Comparison of ENCODE assay signal across 12 cellular contexts in the genomic region with DNA sequence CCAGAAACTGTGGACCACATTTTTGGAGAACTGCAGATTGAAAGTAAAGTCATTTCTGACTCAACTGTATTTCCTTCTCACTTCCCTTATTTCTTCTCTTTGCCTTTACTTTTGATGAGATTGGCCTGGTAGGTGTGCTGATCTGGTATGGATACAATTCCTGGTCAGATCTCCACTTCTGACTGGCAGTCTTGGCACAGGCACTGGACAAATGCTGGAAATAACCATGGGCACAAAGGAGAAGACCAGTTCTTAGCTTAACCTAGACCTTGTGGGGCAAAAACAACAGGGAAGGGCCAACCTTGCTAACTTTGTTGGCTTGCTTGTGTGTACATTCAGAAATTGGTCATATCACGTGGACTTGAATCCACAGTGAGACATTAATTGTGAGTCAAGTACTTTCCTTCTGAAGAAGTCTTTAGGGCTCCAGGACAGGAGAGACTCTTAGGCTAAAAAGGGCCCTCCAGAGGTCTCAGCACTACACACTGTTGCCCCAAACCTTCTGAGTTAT.
DNase-seq lines count a peak whose midpoint lies in the region; ATAC-seq and TF ChIP-seq lines count a peak whose summit lies in the region.
"Had no signal": no experiment of that assay in that cellular context is flagged by ENCODE, and none has a peak within 500 bp of the region (broad histone marks: within the 10 kb centered on the region; RNA-seq: fewer than 3 reads in every experiment).

No MANE protein-coding gene starts in this region.

- H3K9ac ChIP-seq in IMR-90 (ENCODE audit: low read depth, low read length) (no peak overlapping the region), trophoblast cell (ENCODE audit: low read length) (no peak overlapping the region)

- peaks cover 10% of the 10 kb centered on the region for H3K4me1 ChIP-seq in IMR-90 (ENCODE audit: control insufficient read depth, insufficient read depth, low read length)
- H3K4me1 ChIP-seq in trophoblast cell (ENCODE audit: control insufficient read depth in 1 of 2, insufficient read depth in 2 of 2, low read length in 2 of 2), result peaks cover 13 to 26% of the 10 kb centered on the region in 2 experiments

- no peak overlapping the region; the same call in 1 of the 2 replicates for H3K18ac ChIP-seq in IMR-90 (ENCODE audit: low read depth, low read length)
- H3K18ac ChIP-seq in trophoblast cell (ENCODE audit: low read length), result peak overlapping the region; percentile 29

- CTCF ChIA-PET in IMR-90 (lab: Yijun Ruan, JAX), result no interaction called here

- no peaks in the 10 kb centered on the region for H3K9me3 ChIP-seq in IMR-90 (ENCODE audit: control insufficient read depth, insufficient read depth, low read length)
- no peaks in the 10 kb centered on the region for H3K9me3 ChIP-seq in trophoblast cell (ENCODE audit: insufficient read depth, low read depth, low read length)
- H3K9me3 ChIP-seq: ascending aorta, heart left ventricle had no signal

- H3K4me2 ChIP-seq in IMR-90 (ENCODE audit: low read depth, low read length) (no peak overlapping the region), trophoblast cell (ENCODE audit: low read length) (no peak overlapping the region)

- POLR2A ChIA-PET in IMR-90 (lab: Charles Lee; ENCODE audit: unreplicated experiment), result no interaction called here

- H2AK5ac ChIP-seq in IMR-90 (ENCODE audit: low read depth, low read length), result peak overlapping the region; percentile 23; the same call in 1 of the 2 replicates
- no peak overlapping the region for H2AK5ac ChIP-seq in trophoblast cell (ENCODE audit: low read length)

- no peak for TF ChIP-seq POLR2A in IMR-90 (IDR thresholded peaks at IDR 0.05; ENCODE audit: low read depth, low read length)

- H3K79me2 ChIP-seq in trophoblast cell (ENCODE audit: control insufficient read depth, insufficient read depth, low read length, poor library complexity), result peaks cover 17% of the 10 kb centered on the region

- H4K91ac ChIP-seq in IMR-90 (ENCODE audit: insufficient read depth, low read depth, low read length) (no peak overlapping the region), trophoblast cell (ENCODE audit: low read depth, low read length) (no peak overlapping the region)

- dilution Hi-C loops in IMR-90 (cut with HindIII; ENCODE audit: low sequenced_read_pairs, unreplicated experiment), result no loop called here

- H3K4ac ChIP-seq in IMR-90 (ENCODE audit: low read depth, low read length) (peak overlapping the region; percentile 45), trophoblast cell (ENCODE audit: low read depth, low read length) (peak overlapping the region; percentile 3)

- peak overlapping the region; percentile 94 for H3K23ac ChIP-seq in IMR-90 (ENCODE audit: low read depth, low read length)
- no peak overlapping the region for H3K23ac ChIP-seq in trophoblast cell (ENCODE audit: low read length)

- in situ Hi-C loops in GM13977 (cut with MboI; ENCODE audit: low pct_unique_long_range_greater_than_20kb, low sequenced_read_pairs, unreplicated experiment), result no loop called here
- in situ Hi-C loops in IMR-90 (cut with MboI; ENCODE audit: low sequenced_read_pairs), result no loop called here
- in situ Hi-C loops in KBM-7 (cut with MboI; ENCODE audit: low pct_unique_long_range_greater_than_20kb, low sequenced_read_pairs), result no loop called here

- DNase-seq in GM13977 (ENCODE audit: low spot score) (peak; percentile 44), IMR-90 (peak; percentile 60), astrocyte of the hippocampus (ENCODE audit: low read depth, low spot score) (peak; percentile 19), trophoblast cell (no peak), SW 1271 (lab: John Stamatoyannopoulos, UW) (no peak), KBM-7 (no peak), posterior cingulate gyrus (no peak)
- DNase-seq: GDM1, heart left ventricle, NCI-H510A had no signal

- no peak overlapping the region for H3K56ac ChIP-seq in IMR-90 (ENCODE audit: extremely low read depth, insufficient read depth, low read length)

- H2BK120ac ChIP-seq in IMR-90 (ENCODE audit: low read depth, low read length) (peak overlapping the region; percentile 21; the same call in 1 of the 2 replicates), trophoblast cell (ENCODE audit: insufficient read depth, low read length, poor library complexity) (no peak overlapping the region)

- H3K27ac ChIP-seq in IMR-90 (ENCODE audit: insufficient read depth, low read length) (no peak overlapping the region), trophoblast cell (ENCODE audit: low read depth, low read length) (peak overlapping the region; percentile 67)
- H3K27ac ChIP-seq: ascending aorta, heart left ventricle, HL-60 had no signal

- no peak for ATAC-seq in IMR-90 (ENCODE audit: low read depth)
- ATAC-seq: heart left ventricle had no signal

- peaks cover 13% of the 10 kb centered on the region; the same call in 1 of the 2 replicates for H4K20me1 ChIP-seq in IMR-90 (ENCODE audit: insufficient read depth, low read length)

- no peak overlapping the region for H2AFZ ChIP-seq in IMR-90 (replicated peaks; ENCODE audit: low read length, poor library complexity)
- no peak overlapping the region for H2AFZ ChIP-seq in trophoblast cell (ENCODE audit: insufficient read depth, low read length, poor library complexity)

- H3K4me3 ChIP-seq in IMR-90 (ENCODE audit: insufficient read depth, low read depth, low read length) (no peak overlapping the region), trophoblast cell (ENCODE audit: low read depth, low read length) (no peak overlapping the region)
- H3K4me3 ChIP-seq: ascending aorta, heart left ventricle had no signal

- no peak overlapping the region for H2AK9ac ChIP-seq in IMR-90 (replicated peaks; ENCODE audit: low read depth, low read length, poor library complexity)

- H2BK12ac ChIP-seq in trophoblast cell (ENCODE audit: low read length), result no peak overlapping the region

- no TSS peak for BruUV-seq in IMR-90 (replicated peaks; lab: Mats Ljungman, UMichigan)

- peak overlapping the region; percentile 55 for H2BK20ac ChIP-seq in IMR-90 (ENCODE audit: low read depth, low read length)

- no CpG with 5 or more reads among the region's 1 CpG for WGBS in IMR-90 (ENCODE audit: extremely low coverage in 2 of 2, insufficient read length in 1 of 2), 2 experiments
- WGBS in trophoblast cell (ENCODE audit: extremely low coverage, insufficient coverage, insufficient read length), result no CpG with 5 or more reads among the region's 1 CpG

- no peak overlapping the region; a peak in 1 of 4 replicates for H4K8ac ChIP-seq in IMR-90 (ENCODE audit: low read depth in 2 of 2, low read length in 2 of 2)
- no peak overlapping the region for H4K8ac ChIP-seq in trophoblast cell (ENCODE audit: low read depth, low read length)

- intact Hi-C loops in IMR-90 (cut with micrococcal nuclease), result no loop called here
- intact Hi-C loops in posterior cingulate gyrus (cut with DNase I), result no loop called here

- H4K12ac ChIP-seq in trophoblast cell (ENCODE audit: low read depth, low read length), result no peak overlapping the region

- H3K79me1 ChIP-seq in IMR-90 (ENCODE audit: low read depth in 1 of 2, low read length in 2 of 2), result peaks cover 33 to 61% of the 10 kb centered on the region in 2 experiments
- peaks cover 10% of the 10 kb centered on the region for H3K79me1 ChIP-seq in trophoblast cell (ENCODE audit: low read length)

- peaks cover 6% of the 10 kb centered on the region for H3K9me1 ChIP-seq in IMR-90 (ENCODE audit: insufficient read depth, low read length)

- H3K27me3 ChIP-seq in IMR-90 (ENCODE audit: control insufficient read depth, insufficient read depth, low read length) (no peaks in the 10 kb centered on the region), trophoblast cell (ENCODE audit: insufficient read depth, low read length) (no peaks in the 10 kb centered on the region)
- H3K27me3 ChIP-seq: ascending aorta, heart left ventricle had no signal

- no peak for TF ChIP-seq CTCF in GM13977 (IDR thresholded peaks at IDR 0.05; ENCODE audit: extremely low read depth, insufficient read depth, missing control alignments)
- no peak for TF ChIP-seq CTCF in IMR-90 (conservative IDR thresholded peaks at IDR 0.05; ENCODE audit: low read depth, low read length)

- H3K36me3 ChIP-seq in IMR-90 (ENCODE audit: control insufficient read depth, insufficient read depth, low read length) (peaks cover 1% of the 10 kb centered on the region; the same call in 1 of the 2 replicates), trophoblast cell (ENCODE audit: control insufficient read depth in 1 of 2, insufficient read depth in 2 of 2, low read length in 2 of 2) (peaks cover 0 to 6% of the 10 kb centered on the region in 2 experiments)

- peak overlapping the region; percentile 3; the same call in 1 of the 2 replicates for H4K5ac ChIP-seq in IMR-90 (ENCODE audit: low read depth, low read length)

- H2BK5ac ChIP-seq in IMR-90 (ENCODE audit: low read depth, low read length, poor library complexity, severe bottlenecking), result peak overlapping the region; percentile 10
- no peak overlapping the region for H2BK5ac ChIP-seq in trophoblast cell (ENCODE audit: low read depth, low read length, poor library complexity)

- peak overlapping the region; percentile 10 for H3K14ac ChIP-seq in IMR-90 (replicated peaks; ENCODE audit: low read depth, low read length)
- H3K14ac ChIP-seq in trophoblast cell (ENCODE audit: low read length), result no peak overlapping the region

- no peak overlapping the region for H2BK15ac ChIP-seq in IMR-90 (ENCODE audit: low read depth, low read length)

- no peak for TF ChIP-seq RAD21 in IMR-90 (IDR thresholded peaks at IDR 0.05; ENCODE audit: low read length)

TF ChIP-seq in IMR-90, 13 proteins besides CTCF, POLR2A, EP300 and RAD21:
- TF ChIP-seq, protein P1, sequence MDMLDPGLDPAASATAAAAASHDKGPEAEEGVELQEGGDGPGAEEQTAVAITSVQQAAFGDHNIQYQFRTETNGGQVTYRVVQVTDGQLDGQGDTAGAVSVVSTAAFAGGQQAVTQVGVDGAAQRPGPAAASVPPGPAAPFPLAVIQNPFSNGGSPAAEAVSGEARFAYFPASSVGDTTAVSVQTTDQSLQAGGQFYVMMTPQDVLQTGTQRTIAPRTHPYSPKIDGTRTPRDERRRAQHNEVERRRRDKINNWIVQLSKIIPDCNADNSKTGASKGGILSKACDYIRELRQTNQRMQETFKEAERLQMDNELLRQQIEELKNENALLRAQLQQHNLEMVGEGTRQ (IDR thresholded peaks at IDR 0.05; ENCODE audit: low read depth, low read length), result peak; percentile 44; the same call in 1 of the 2 replicates
- no peak for TF ChIP-seq CHD1 (IDR thresholded peaks at IDR 0.05; ENCODE audit: low read depth, low read length)
- TF ChIP-seq BHLHE40 (IDR thresholded peaks at IDR 0.05; ENCODE audit: low read depth, low read length), result peak; percentile 29; the same call in 1 of the 2 replicates

Comparison
In these comparisons a context has a peak if more than half of its experiments do, and no peak if none do; other contexts are left out.
1. DNase-seq: peak in GM13977 (single experiment), IMR-90 (single experiment) and astrocyte of the hippocampus (single experiment); none in trophoblast cell (0 of 2), SW 1271 (0 of 2), KBM-7 (single experiment) and posterior cingulate gyrus (0 of 10).